Comparison of ENCODE assay signal across 19 cellular contexts in the genomic region with DNA sequence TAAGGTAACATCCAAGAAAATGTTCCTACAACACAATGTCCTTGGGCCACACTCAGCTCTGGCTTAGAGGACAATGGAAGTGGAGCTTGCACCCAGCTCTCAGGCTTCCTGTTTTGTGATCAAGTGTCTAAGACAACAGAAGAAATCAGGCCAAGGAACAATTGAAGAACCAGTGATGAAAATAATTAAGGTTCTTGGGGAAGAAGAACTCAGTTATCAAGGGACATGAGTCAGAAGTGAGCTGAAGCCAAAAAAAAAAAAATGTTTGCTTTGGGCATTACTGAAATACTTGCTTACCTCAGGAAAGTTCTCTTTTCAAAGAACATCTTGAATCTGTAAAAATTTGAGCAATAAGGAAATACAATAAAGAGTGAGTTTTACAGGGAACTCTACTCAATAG.
DNase-seq lines count a peak whose midpoint lies in the region; ATAC-seq, FAIRE-seq and TF ChIP-seq lines count a peak whose summit lies in the region.
"Had no signal": no experiment of that assay in that cellular context is flagged by ENCODE, and none has a peak within 500 bp of the region (broad histone marks: within the 10 kb centered on the region; RNA-seq: fewer than 3 reads in every experiment).

No MANE protein-coding gene starts in this region.

- no peaks in the 10 kb centered on the region for H3K9me3 Mint-ChIP-seq in neural progenitor cell
- H3K9me3 Mint-ChIP-seq: activated CD4-positive, alpha-beta T cell treated with anti-CD3 and anti-CD28 coated beads, Interleukin-2, amount 10 ng/mL, durations not matched to agents 24 days and 14 days; activated T-cell treated with anti-CD3 and anti-CD28 coated beads, Interleukin-2, amount 50 U/mL, for 4 hours; effector memory CD8-positive, alpha-beta T cell; IgD-negative memory B cell had no signal

- peaks cover 10% of the 10 kb centered on the region for H3K4me1 Mint-ChIP-seq in neural progenitor cell
- H3K4me1 Mint-ChIP-seq: activated CD4-positive, alpha-beta T cell treated with anti-CD3 and anti-CD28 coated beads, Interleukin-2, amount 10 ng/mL, durations not matched to agents 24 days and 14 days; IgD-negative memory B cell; T-helper 17 cell had no signal

- peak; percentile 43 for FAIRE-seq in keratinocyte (lab: Jason Lieb, UNC)
- FAIRE-seq: RCC 7860 had no signal

- no peaks in the 10 kb centered on the region for H3K9me3 ChIP-seq in GM23248 (ENCODE audit: low read depth)
- no peaks in the 10 kb centered on the region for H3K9me3 ChIP-seq in keratinocyte (ENCODE audit: control insufficient read depth, low read depth, low read length)
- no peaks in the 10 kb centered on the region for H3K9me3 ChIP-seq in neural progenitor cell (ENCODE audit: low read depth)

- H3K9me2 ChIP-seq in GM23248 (ENCODE audit: insufficient read depth), result no peaks in the 10 kb centered on the region

- DNase-seq in A172 (ENCODE audit: low spot score) (peak; percentile 34), GM23248 (peak; percentile 71), brain pericyte (ENCODE audit: low read depth, low spot score) (peak; percentile 32), keratinocyte (ENCODE audit: low read depth, low spot score) (no peak), hypothalamus (lab: John Stamatoyannopoulos, UW) (no peak), neural progenitor cell (ENCODE audit: low spot score) (no peak), NCI-H82 treated with DMSO at 0.1 percent for 48 hours (lab: John Stamatoyannopoulos, UW; ENCODE audit: unreplicated experiment) (no peak)
- DNase-seq: ACHN; activated CD4-positive, alpha-beta T cell treated with anti-CD3 and anti-CD28 coated beads, Interleukin-2, amount 10 ng/mL, durations not matched to agents 24 days and 14 days; activated T-cell treated with anti-CD3 and anti-CD28 coated beads, Interleukin-2, amount 50 U/mL, for 4 hours; DMS53; effector memory CD8-positive, alpha-beta T cell; NCI-H1436; NCI-H524; stimulated activated CD4-positive, alpha-beta T cell treated with anti-CD3 and anti-CD28 coated beads, Interleukin-12 subunit alpha, Interleukin-12 subunit beta, amount 100 ng/mL, for 4 hours; T-helper 17 cell had no signal

- no peak overlapping the region for H3K4me3 Mint-ChIP-seq in neural progenitor cell
- H3K4me3 Mint-ChIP-seq: activated CD4-positive, alpha-beta T cell treated with anti-CD3 and anti-CD28 coated beads, Interleukin-2, amount 10 ng/mL, durations not matched to agents 24 days and 14 days; activated T-cell treated with anti-CD3 and anti-CD28 coated beads, Interleukin-2, amount 50 U/mL, for 4 hours; effector memory CD8-positive, alpha-beta T cell; IgD-negative memory B cell; T-helper 17 cell had no signal

- H3K27me3 Mint-ChIP-seq in neural progenitor cell (ENCODE audit: insufficient read depth, low read depth), result no peaks in the 10 kb centered on the region
- H3K27me3 Mint-ChIP-seq: activated CD4-positive, alpha-beta T cell treated with anti-CD3 and anti-CD28 coated beads, Interleukin-2, amount 10 ng/mL, durations not matched to agents 24 days and 14 days; IgD-negative memory B cell had no signal

- H3K4me1 ChIP-seq in GM23248 (ENCODE audit: insufficient read depth) (peaks cover 11% of the 10 kb centered on the region), keratinocyte (ENCODE audit: control insufficient read depth, extremely low read depth, insufficient read depth, low read length) (no peaks in the 10 kb centered on the region), neural progenitor cell (peaks cover 4% of the 10 kb centered on the region)

- H3K9ac ChIP-seq in GM23248 (no peak overlapping the region), keratinocyte (ENCODE audit: control insufficient read depth, extremely low read depth, insufficient read depth, low read length) (no peak overlapping the region), neural progenitor cell (no peak overlapping the region)

- in situ Hi-C loops in GM23248 (cut with MboI), result no loop called here

- no peaks in the 10 kb centered on the region for H3K79me2 ChIP-seq in GM23248 (ENCODE audit: insufficient read depth)
- H3K79me2 ChIP-seq in keratinocyte (ENCODE audit: control insufficient read depth, insufficient read depth, low read length), result no peaks in the 10 kb centered on the region
- H3K79me2 ChIP-seq in neural progenitor cell (ENCODE audit: low read depth), result no peaks in the 10 kb centered on the region

- H3K36me3 ChIP-seq in GM23248 (ENCODE audit: low read depth) (no peaks in the 10 kb centered on the region), keratinocyte (ENCODE audit: control insufficient read depth in 2 of 2, extremely low read depth in 1 of 2, insufficient read depth in 2 of 2, low read length in 2 of 2) (no peaks in the 10 kb centered on the region), neural progenitor cell (no peaks in the 10 kb centered on the region)

- no peak for ATAC-seq in HG02840 (IDR thresholded peaks at IDR 0.05; ENCODE audit: low FRiP score, unreplicated experiment)
- ATAC-seq: activated T-cell treated with anti-CD3 and anti-CD28 coated beads, Interleukin-2, amount 50 U/mL, for 4 hours; effector memory CD8-positive, alpha-beta T cell; T-helper 17 cell had no signal

- no peak for TF ChIP-seq CTCF in keratinocyte (optimal IDR thresholded peaks at IDR 0.05 in 1 of 3, IDR thresholded peaks at IDR 0.05 in 1 of 3, conservative IDR thresholded peaks at IDR 0.05 in 1 of 3; ENCODE audit: extremely low read depth in 1 of 3, insufficient read depth in 2 of 3, low read length in 3 of 3)
- no peak for TF ChIP-seq CTCF in neural progenitor cell (IDR thresholded peaks at IDR 0.05)

- H3K4me2 ChIP-seq in GM23248 (ENCODE audit: unreplicated experiment) (no peak overlapping the region), keratinocyte (ENCODE audit: control insufficient read depth, extremely low read depth, insufficient read depth, low read depth, low read length) (no peak overlapping the region), neural progenitor cell (no peak overlapping the region)

- H4K20me1 ChIP-seq in GM23248 (ENCODE audit: insufficient read depth), result no peaks in the 10 kb centered on the region
- no peaks in the 10 kb centered on the region for H4K20me1 ChIP-seq in keratinocyte (ENCODE audit: control insufficient read depth, extremely low read depth, insufficient read depth, low read length)
- H4K20me1 ChIP-seq in neural progenitor cell (ENCODE audit: low read depth), result no peaks in the 10 kb centered on the region

- H3K36me3 Mint-ChIP-seq in neural progenitor cell, result no peaks in the 10 kb centered on the region
- H3K36me3 Mint-ChIP-seq: IgD-negative memory B cell had no signal

- H3K9me1 ChIP-seq in keratinocyte (ENCODE audit: control insufficient read depth, extremely low read depth, insufficient read depth, low read length), result no peaks in the 10 kb centered on the region

- dilution Hi-C loops in keratinocyte (cut with MboI; ENCODE audit: extremely low pct_ligation_motif_present, low sequenced_read_pairs), result no loop called here

- H3K4me3 ChIP-seq in GM23248 (no peak overlapping the region), keratinocyte (ENCODE audit: control insufficient read depth in 2 of 3, extremely low read depth in 1 of 3, insufficient read depth in 2 of 3, low read depth in 1 of 3, low read length in 3 of 3) (no peak overlapping the region), neural progenitor cell (no peak overlapping the region)

- no peak overlapping the region for H3K27ac Mint-ChIP-seq in neural progenitor cell
- H3K27ac Mint-ChIP-seq: activated CD4-positive, alpha-beta T cell treated with anti-CD3 and anti-CD28 coated beads, Interleukin-2, amount 10 ng/mL, durations not matched to agents 24 days and 14 days; effector memory CD8-positive, alpha-beta T cell; IgD-negative memory B cell; T-helper 17 cell had no signal

- H3K27me3 ChIP-seq in GM23248 (replicated peaks; ENCODE audit: insufficient read depth) (peaks cover 21% of the 10 kb centered on the region), keratinocyte (ENCODE audit: control insufficient read depth, extremely low read depth, insufficient read depth, low read length) (no peaks in the 10 kb centered on the region), neural progenitor cell (no peaks in the 10 kb centered on the region)

- H3K27ac ChIP-seq in GM23248, result no peak overlapping the region
- no peak overlapping the region for H3K27ac ChIP-seq in keratinocyte (ENCODE audit: control insufficient read depth, insufficient read depth, low read length)
- no peak overlapping the region for H3K27ac ChIP-seq in neural progenitor cell

- no peak overlapping the region for H2AFZ ChIP-seq in GM23248
- H2AFZ ChIP-seq in keratinocyte (ENCODE audit: control insufficient read depth, low read length), result no peak overlapping the region
- H2AFZ ChIP-seq in neural progenitor cell (replicated peaks), result no peak overlapping the region

- H3F3A ChIP-seq in GM23248 (ENCODE audit: insufficient read depth) (peaks cover 19% of the 10 kb centered on the region; the same call in 1 of the 2 replicates), neural progenitor cell (ENCODE audit: low read depth) (no peaks in the 10 kb centered on the region)

Comparison
In these comparisons a context has a peak if more than half of its experiments do, and no peak if none do; other contexts are left out.
1. DNase-seq: peak in A172 (single experiment), GM23248 (single experiment) and brain pericyte (single experiment); none in keratinocyte (single experiment), hypothalamus (0 of 51), neural progenitor cell (single experiment) and NCI-H82 treated with DMSO at 0.1 percent for 48 hours (single experiment).